Comparison of ENCODE assay signal across 1 cellular context in the genomic region with DNA sequence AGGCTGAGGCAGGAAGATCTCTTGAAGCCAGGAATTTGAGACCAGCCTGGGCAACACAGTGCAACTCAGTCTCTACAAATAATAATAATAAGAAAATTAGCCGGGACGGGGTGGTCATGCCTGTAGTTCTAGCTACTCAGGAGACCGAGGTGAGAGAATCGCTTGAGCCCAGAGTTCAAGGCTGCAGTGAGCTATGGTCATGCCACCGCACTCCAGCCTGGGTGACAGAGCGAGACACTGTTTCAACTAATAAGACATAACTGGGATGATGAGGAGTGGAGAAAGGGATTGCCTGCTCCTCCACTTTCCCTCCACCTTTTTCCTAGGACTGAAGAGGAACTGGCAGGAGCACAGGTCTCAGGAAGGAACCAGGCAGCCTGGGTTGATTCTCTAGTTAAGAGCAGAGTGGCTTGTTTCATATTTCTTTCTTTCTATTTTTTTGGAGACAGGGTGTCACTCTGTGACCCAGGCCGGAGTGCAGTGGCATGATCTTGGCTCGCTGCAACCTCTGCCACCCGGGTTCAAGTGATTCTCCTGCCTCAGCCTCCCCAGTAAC.
TF ChIP-seq lines count a peak whose summit lies in the region.

No MANE protein-coding gene starts in this region.

TF ChIP-seq in GM12878, 131 proteins besides CTCF, POLR2A, EP300 and RAD21:
- no peak for TF ChIP-seq RFX5 (IDR thresholded peaks at IDR 0.05; ENCODE audit: low read depth, low read length)
- TF ChIP-seq PAX5 (IDR thresholded peaks at IDR 0.05; ENCODE audit: borderline replicate concordance, low read depth, low read length) = no peak
- TF ChIP-seq ZNF217 (IDR thresholded peaks at IDR 0.05) = no peak
- no peak for TF ChIP-seq RCOR1 (conservative IDR thresholded peaks at IDR 0.05; ENCODE audit: low read depth, low read length)
- TF ChIP-seq NFXL1 (IDR thresholded peaks at IDR 0.05; ENCODE audit: borderline replicate concordance) = no peak
- no peak for TF ChIP-seq TCF7 (IDR thresholded peaks at IDR 0.05; ENCODE audit: borderline replicate concordance)
- TF ChIP-seq ZNF24 (IDR thresholded peaks at IDR 0.05) = no peak
- no peak for TF ChIP-seq STAT3 (IDR thresholded peaks at IDR 0.05; ENCODE audit: low read depth, low read length)
- no peak for TF ChIP-seq MEF2A (IDR thresholded peaks at IDR 0.05; ENCODE audit: insufficient read depth, low read depth, low read length)
- no peak for TF ChIP-seq MLLT1 (IDR thresholded peaks at IDR 0.05)
- TF ChIP-seq RUNX3 (IDR thresholded peaks at IDR 0.05; ENCODE audit: low read length) = no peak
- TF ChIP-seq, protein P1, sequence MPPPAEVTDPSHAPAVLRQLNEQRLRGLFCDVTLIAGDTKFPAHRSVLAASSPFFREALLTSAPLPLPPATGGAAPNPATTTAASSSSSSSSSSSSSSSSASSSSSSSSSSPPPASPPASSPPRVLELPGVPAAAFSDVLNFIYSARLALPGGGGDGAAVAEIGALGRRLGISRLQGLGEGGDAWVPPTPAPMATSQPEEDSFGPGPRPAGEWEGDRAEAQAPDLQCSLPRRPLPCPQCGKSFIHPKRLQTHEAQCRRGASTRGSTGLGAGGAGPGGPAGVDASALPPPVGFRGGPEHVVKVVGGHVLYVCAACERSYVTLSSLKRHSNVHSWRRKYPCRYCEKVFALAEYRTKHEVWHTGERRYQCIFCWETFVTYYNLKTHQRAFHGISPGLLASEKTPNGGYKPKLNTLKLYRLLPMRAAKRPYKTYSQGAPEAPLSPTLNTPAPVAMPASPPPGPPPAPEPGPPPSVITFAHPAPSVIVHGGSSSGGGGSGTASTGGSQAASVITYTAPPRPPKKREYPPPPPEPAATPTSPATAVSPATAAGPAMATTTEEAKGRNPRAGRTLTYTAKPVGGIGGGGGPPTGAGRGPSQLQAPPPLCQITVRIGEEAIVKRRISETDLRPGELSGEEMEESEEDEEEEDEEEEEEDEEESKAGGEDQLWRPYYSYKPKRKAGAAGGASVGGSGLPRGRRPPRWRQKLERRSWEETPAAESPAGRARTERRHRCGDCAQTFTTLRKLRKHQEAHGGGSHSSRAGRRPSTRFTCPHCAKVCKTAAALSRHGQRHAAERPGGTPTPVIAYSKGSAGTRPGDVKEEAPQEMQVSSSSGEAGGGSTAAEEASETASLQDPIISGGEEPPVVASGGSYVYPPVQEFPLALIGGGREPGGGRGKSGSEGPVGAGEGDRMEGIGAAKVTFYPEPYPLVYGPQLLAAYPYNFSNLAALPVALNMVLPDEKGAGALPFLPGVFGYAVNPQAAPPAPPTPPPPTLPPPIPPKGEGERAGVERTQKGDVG (CRISPR knock-in tag; IDR thresholded peaks at IDR 0.05) = no peak
- TF ChIP-seq RELA (IDR thresholded peaks at IDR 0.05; ENCODE audit: borderline replicate concordance, partially characterized antibody) = no peak
